In the genomic region with DNA sequence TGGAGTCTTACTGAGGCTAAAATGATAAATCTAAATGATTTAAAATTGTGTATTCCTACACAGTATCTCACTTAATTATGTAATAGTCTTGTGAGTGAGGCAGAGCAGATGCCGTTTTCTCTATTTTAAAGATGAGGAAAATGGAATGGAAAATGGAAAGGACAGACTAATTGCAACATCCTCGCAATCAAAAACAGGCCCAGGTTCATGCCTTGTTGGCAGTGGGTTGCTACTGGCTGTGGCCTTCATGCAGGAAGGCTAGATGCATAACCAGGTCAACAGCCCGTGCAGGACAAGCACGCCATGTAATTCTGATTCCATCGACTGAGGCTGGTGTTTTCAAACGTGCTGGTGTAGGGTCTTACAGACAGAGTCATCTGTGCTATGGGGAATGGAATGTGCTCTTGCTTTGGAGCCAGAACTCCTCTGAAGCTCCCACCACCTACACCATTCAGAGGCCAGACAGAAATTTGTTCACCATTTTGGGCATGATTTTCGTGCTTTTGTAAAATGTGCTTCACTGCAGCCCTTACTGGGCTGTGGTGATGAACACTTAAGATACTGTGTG, we compare ENCODE assay signal across 18 cellular contexts. TPM values are rescaled to one million over a fixed set of nuclear protein-coding genes. Genes with fewer than 3 reads are reported as not detected.
DNase-seq lines count a peak whose midpoint lies in the region; ATAC-seq and TF ChIP-seq lines count a peak whose summit lies in the region.
"Had no signal": no experiment of that assay in that cellular context is flagged by ENCODE, and none has a peak within 500 bp of the region (broad histone marks: within the 10 kb centered on the region; RNA-seq: fewer than 3 reads in every experiment).

No MANE protein-coding gene starts in this region.

- ATAC-seq in body of pancreas (peak; percentile 32), heart left ventricle (peak; percentile 17 to 51 (median 28)), upper lobe of right lung (peak; percentile 27), HG03520 (IDR thresholded peaks at IDR 0.05; ENCODE audit: unreplicated experiment) (no peak), GM18870 (IDR thresholded peaks at IDR 0.05; ENCODE audit: unreplicated experiment) (no peak)
- ATAC-seq: activated CD8-positive, alpha-beta T cell treated with anti-CD3 and anti-CD28 coated beads for 36 hours; naive thymus-derived CD8-positive, alpha-beta T cell had no signal

- H3K9me3 ChIP-seq in body of pancreas (peaks cover 0 to 5% (median 0%) of the 10 kb centered on the region in 3 donors), heart left ventricle (peaks cover 0 to 10% (median under 1%) of the 10 kb centered on the region in 12 donors), prostate gland (no peaks in the 10 kb centered on the region), upper lobe of right lung (no peaks in the 10 kb centered on the region)

- H3K4me3 ChIP-seq in body of pancreas (no peak overlapping the region), heart left ventricle (no peak overlapping the region), prostate gland (no peak overlapping the region), upper lobe of right lung (no peak overlapping the region)
- H3K4me3 ChIP-seq: PC-9, SJSA1 had no signal

- no peak for TF ChIP-seq CTCF in body of pancreas (IDR thresholded peaks at IDR 0.05)
- TF ChIP-seq CTCF in heart left ventricle (IDR thresholded peaks at IDR 0.05): no peak
- TF ChIP-seq CTCF in prostate gland (IDR thresholded peaks at IDR 0.05): no peak
- TF ChIP-seq CTCF in upper lobe of right lung (IDR thresholded peaks at IDR 0.05): no peak

- intact Hi-C loops in body of pancreas (cut with DNase I): no loop called here
- intact Hi-C loops in heart left ventricle (cut with DNase I): no loop called here
- intact Hi-C loops in prostate gland (cut with DNase I): no loop called here
- intact Hi-C loops in upper lobe of right lung (cut with DNase I): no loop called here

- 76 to 78% methylated on average over 5 to 7 of the region's 7 CpGs for WGBS in body of pancreas, 2 donors
- WGBS in heart left ventricle, 4 donors: 63 to 70% (median 65%) methylated on average over 7 of the region's 7 CpGs
- WGBS in prostate gland: 62% methylated on average over 7 of the region's 7 CpGs

- H3K27me3 ChIP-seq in body of pancreas (no peaks in the 10 kb centered on the region), heart left ventricle (no peaks in the 10 kb centered on the region), prostate gland (replicated peaks; ENCODE audit: insufficient read depth) (no peaks in the 10 kb centered on the region), upper lobe of right lung (no peaks in the 10 kb centered on the region)
- H3K27me3 ChIP-seq: SJSA1 had no signal

- H3K36me3 ChIP-seq in body of pancreas (replicated peaks in 1 of 2; ENCODE audit: insufficient read depth in 1 of 2, low read depth in 2 of 2) (peaks cover 0 to 5% of the 10 kb centered on the region in 2 donors), heart left ventricle (peaks cover 0 to 92% (median 61%) of the 10 kb centered on the region in 9 donors), prostate gland (no peaks in the 10 kb centered on the region), upper lobe of right lung (peaks cover 90% of the 10 kb centered on the region)

- DNase-seq in body of pancreas (peak in 1 of 4 donors; percentile 27), heart left ventricle (no peak), prostate gland (ENCODE audit: low spot score) (no peak), upper lobe of right lung (no peak), NCI-H146 treated with DMSO at 0.1 percent for 48 hours (lab: John Stamatoyannopoulos, UW; ENCODE audit: unreplicated experiment) (no peak)
- DNase-seq: activated CD8-positive, alpha-beta T cell treated with anti-CD3 and anti-CD28 coated beads for 36 hours; activated naive CD4-positive, alpha-beta T cell treated with anti-CD3 and anti-CD28 coated beads, Interleukin-2, amount 50 U/mL, for 16 hours; activated T-cell treated with anti-CD3 and anti-CD28 coated beads, Interleukin-2, amount 50 U/mL, for 24 hours; erythroblast; mammary epithelial cell; naive thymus-derived CD8-positive, alpha-beta T cell; NCI-H1417; NCI-H2227 treated with DMSO at 0.1 percent for 48 hours; PC-9; stimulated activated CD4-positive, alpha-beta T cell treated with anti-CD3 and anti-CD28 coated beads, Interleukin-12 subunit alpha, Interleukin-12 subunit beta, amount 100 ng/mL, for 4 hours had no signal

- no peaks in the 10 kb centered on the region for H3K4me1 ChIP-seq in body of pancreas
- H3K4me1 ChIP-seq in heart left ventricle: peaks cover 0 to 65% (median 40%) of the 10 kb centered on the region in 12 donors
- H3K4me1 ChIP-seq in prostate gland (replicated peaks): peaks cover 9% of the 10 kb centered on the region
- H3K4me1 ChIP-seq in upper lobe of right lung: peaks cover 6% of the 10 kb centered on the region
- H3K4me1 ChIP-seq: SJSA1 had no signal

- TF ChIP-seq POLR2A in body of pancreas (IDR thresholded peaks at IDR 0.05): no peak
- TF ChIP-seq POLR2A in heart left ventricle (IDR thresholded peaks at IDR 0.05): no peak
- TF ChIP-seq POLR2A in prostate gland (IDR thresholded peaks at IDR 0.05): no peak

- H3K27ac ChIP-seq in body of pancreas: no peak overlapping the region
- peak overlapping the region; percentile 27 to 87 (median 71) for H3K27ac ChIP-seq in heart left ventricle
- H3K27ac ChIP-seq in prostate gland: peak overlapping the region; percentile 57 to 83
- H3K27ac ChIP-seq in upper lobe of right lung: peak overlapping the region; percentile 19
- H3K27ac ChIP-seq: PC-9, SJSA1 had no signal

RNA-seq across cellular contexts. Expression of gene MLH1, which starts 37.9 kb away (rescaled TPM):
- total RNA-seq in body of pancreas (10 to 100 TPM; 16.9 to 38.9 TPM), heart left ventricle (10 to 100 TPM; 44.5 to 58.4 (median 50.4) TPM), prostate gland (10 to 100 TPM; 49.5 to 50.3 TPM), upper lobe of right lung (31.3 TPM)
- 10 to 100 TPM; 26.0 to 32.8 TPM for polyA plus RNA-seq in heart left ventricle

RNA-seq across cellular contexts. Expression of gene EPM2AIP1, which starts 38.3 kb away (rescaled TPM):
- 10 to 100 TPM in 1 of 2 donors, 1 to 10 TPM in 1; 9.1 to 10.9 TPM for total RNA-seq in body of pancreas
- 10 to 100 TPM in 8 of 9 donors, 1 to 10 TPM in 1; 9.1 to 43.7 (median 24.4) TPM for total RNA-seq in heart left ventricle
- 10 to 100 TPM in 1 of 2 donors, 1 to 10 TPM in 1; 7.4 to 10.8 TPM for polyA plus RNA-seq in heart left ventricle
- total RNA-seq in prostate gland: 10 to 100 TPM; 13.8 to 14.2 TPM
- 20.1 TPM for total RNA-seq in upper lobe of right lung

Comparison
In these comparisons a context has a peak if more than half of its experiments do, and no peak if none do; other contexts are left out.
1. ATAC-seq: peak in body of pancreas (single experiment), heart left ventricle (4 of 4) and upper lobe of right lung (single experiment); none in HG03520 (single experiment) and GM18870 (single experiment).
2. H3K27ac ChIP-seq: peak in heart left ventricle (12 of 12), prostate gland (2 of 2) and upper lobe of right lung (single experiment); none in body of pancreas (0 of 4).